8 cellular contexts compared by ENCODE assay signal in the genomic region with DNA sequence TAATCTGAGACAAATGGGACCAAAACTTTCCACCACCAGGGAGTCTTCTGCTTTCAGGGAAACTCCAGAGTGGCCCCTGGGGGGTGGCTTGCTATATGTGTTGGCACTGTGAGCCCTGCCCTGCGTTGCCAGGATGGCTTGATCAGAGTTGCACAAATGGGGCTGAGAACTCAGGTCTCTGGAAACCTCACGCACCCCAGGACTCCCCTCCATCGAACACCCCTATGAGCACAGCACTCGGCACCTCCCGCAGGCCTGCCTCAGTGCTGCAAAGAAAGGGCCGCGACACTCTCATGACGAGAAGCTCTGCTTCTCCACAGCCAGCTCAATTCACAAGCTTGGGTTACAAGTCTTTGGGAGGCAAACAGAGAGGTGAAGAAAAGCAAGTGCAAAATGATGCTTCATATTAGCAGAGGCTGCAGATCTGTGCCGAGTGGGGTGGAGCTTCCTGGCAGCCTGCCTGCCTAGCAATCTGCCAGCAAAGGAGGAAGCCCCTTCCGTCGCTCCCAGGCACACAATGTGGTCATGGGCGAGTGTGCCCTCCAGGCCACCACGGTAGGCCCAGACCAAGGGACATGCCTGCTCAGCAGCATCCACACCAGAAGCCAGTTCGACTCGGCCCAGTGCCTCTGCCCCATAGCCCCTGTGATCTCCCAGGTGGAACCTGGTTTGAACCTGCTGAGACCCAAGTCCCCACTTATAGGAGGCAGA. TPM values are rescaled to one million over a fixed set of nuclear protein-coding genes. Genes with fewer than 3 reads are reported as not detected.
DNase-seq lines count a peak whose midpoint lies in the region; ATAC-seq, FAIRE-seq and TF ChIP-seq lines count a peak whose summit lies in the region.

No MANE protein-coding gene starts in this region.

- TF ChIP-seq CTCF in natural killer cell (IDR thresholded peaks at IDR 0.05): no peak

- TF ChIP-seq POLR2A in erythroblast (IDR thresholded peaks at IDR 0.05; ENCODE audit: low read length): no peak

- ATAC-seq in natural killer cell (peak; percentile 43 to 70 (median 48)), GM19351 (IDR thresholded peaks at IDR 0.05; ENCODE audit: unreplicated experiment) (no peak), GM21737 (IDR thresholded peaks at IDR 0.05; ENCODE audit: unreplicated experiment) (no peak), GM18511 (IDR thresholded peaks at IDR 0.05; ENCODE audit: unreplicated experiment) (no peak)

- FAIRE-seq in GM18507 (lab: Jason Lieb, UNC): peak; percentile 66

- peaks cover 94 to 95% of the 10 kb centered on the region in 2 donors for H3K4me1 Mint-ChIP-seq in natural killer cell

- intact Hi-C loops in natural killer cell (cut with micrococcal nuclease): loop anchor here (1.0 to 2.0 kb wide), 3 partner anchors 33 to 119 kb away; no protein-coding TSS in a partner anchor

- peak overlapping the region; percentile 98 to 100 for H3K27ac Mint-ChIP-seq in natural killer cell

- H3K36me3 Mint-ChIP-seq in natural killer cell: no peaks in the 10 kb centered on the region

- peak overlapping the region; percentile 91 for H3K4me3 Mint-ChIP-seq in natural killer cell

- DNase-seq in GM18507 (ENCODE audit: extremely low spot score, insufficient read length, low read depth) (no peak), NCI-H1105 (lab: John Stamatoyannopoulos, UW) (peak; percentile 39), erythroblast (lab: John Stamatoyannopoulos, UW) (peak; percentile 77 to 82), natural killer cell (peak; percentile 58)
- DNase-seq in activated CD4-positive, alpha-beta T cell treated with anti-CD3 and anti-CD28 coated beads, Interleukin-2, amount 50 U/mL, for 48 hours: peak; percentile 64 to 73

- no peaks in the 10 kb centered on the region for H3K27me3 Mint-ChIP-seq in natural killer cell (ENCODE audit: low read depth in 2 of 2)

- H3K9me3 Mint-ChIP-seq in natural killer cell: no peaks in the 10 kb centered on the region

RNA-seq across cellular contexts. Expression of a gene that starts 55.7 kb away (rescaled TPM):
- 1,000 to 10,000 TPM in 1 of 3 donors, 100 to 1,000 TPM in 2; 803 to 1,038 (median 808) TPM for total RNA-seq in natural killer cell

Comparison
In these comparisons a context has a peak if more than half of its experiments do, and no peak if none do; other contexts are left out.
1. ATAC-seq: peak in natural killer cell (3 of 3); none in GM19351 (single experiment), GM21737 (single experiment) and GM18511 (single experiment).